ENCODE assay signal across 13 cellular contexts in the genomic region with DNA sequence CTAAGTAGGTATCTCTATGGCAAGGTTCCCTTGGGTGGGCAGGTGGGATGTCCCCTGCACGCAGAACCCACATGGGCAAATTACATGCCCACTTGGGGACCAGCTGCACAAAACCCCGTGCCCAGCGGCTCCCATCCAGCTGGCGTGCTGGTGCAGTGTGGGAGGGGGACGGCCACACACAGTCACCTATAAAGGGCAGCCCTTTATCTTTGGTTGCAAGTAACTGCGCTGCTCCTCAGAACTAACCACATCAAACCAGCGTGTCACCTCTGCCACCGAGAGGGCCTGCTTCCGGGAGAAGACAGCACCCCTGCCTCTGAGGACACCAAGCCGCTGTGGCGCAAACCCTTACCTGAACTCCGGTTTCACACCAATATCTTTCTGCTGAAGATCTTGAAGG. TPM values are rescaled to one million over a fixed set of nuclear protein-coding genes. Genes with fewer than 3 reads are reported as not detected.
A peak's percentile ranks its signal among the peaks of the same experiment; 100 is the strongest.
DNase-seq lines count a peak whose midpoint lies in the region; ATAC-seq and TF ChIP-seq lines count a peak whose summit lies in the region.
"Had no signal": no experiment of that assay in that cellular context is flagged by ENCODE, and none has a peak within 500 bp of the region (broad histone marks: within the 10 kb centered on the region; RNA-seq: fewer than 3 reads in every experiment).

No MANE protein-coding gene starts in this region.

- no peaks in the 10 kb centered on the region for H4K20me1 ChIP-seq in hepatocyte (ENCODE audit: insufficient read depth, poor library complexity, severe bottlenecking)

- H3K27me3 ChIP-seq in hepatocyte, result no peaks in the 10 kb centered on the region

- no peaks in the 10 kb centered on the region for H3K27me3 Mint-ChIP-seq in T-cell

- H3K9me3 ChIP-seq in hepatocyte (ENCODE audit: low read depth), result no peaks in the 10 kb centered on the region

- H3K79me2 ChIP-seq in hepatocyte, result no peaks in the 10 kb centered on the region

- peak overlapping the region; percentile 85 to 88 for H3K27ac Mint-ChIP-seq in T-cell
- H3K27ac Mint-ChIP-seq: WTC11 had no signal

- POLR2A ChIA-PET in T-cell (lab: Charles Lee), result no interaction called here

- no peaks in the 10 kb centered on the region for H3K9me2 ChIP-seq in hepatocyte (replicated peaks; ENCODE audit: insufficient read depth)

- H3K4me3 ChIP-seq in hepatocyte, result no peak overlapping the region

- H3K36me3 ChIP-seq in hepatocyte (replicated peaks; ENCODE audit: insufficient read depth, low read depth), result no peaks in the 10 kb centered on the region

- H3K4me1 ChIP-seq in hepatocyte (ENCODE audit: insufficient read depth), result no peaks in the 10 kb centered on the region

- H3K27ac ChIP-seq in hepatocyte, result no peak overlapping the region

- H2AFZ ChIP-seq in hepatocyte, result no peak overlapping the region

- H3K9me3 Mint-ChIP-seq in T-cell, result no peaks in the 10 kb centered on the region
- H3K9me3 Mint-ChIP-seq: WTC11 had no signal

- H3K36me3 Mint-ChIP-seq in T-cell, result peaks cover 47% of the 10 kb centered on the region

- no peak overlapping the region for H3K4me2 ChIP-seq in hepatocyte

- TF ChIP-seq CTCF in hepatocyte (IDR thresholded peaks at IDR 0.05; ENCODE audit: poor library complexity), result no peak

- H3K4me3 Mint-ChIP-seq in T-cell, result peak overlapping the region; percentile 13 to 70 (median 31)
- H3K4me3 Mint-ChIP-seq: WTC11 had no signal

- peak; percentile 96 to 100 (median 98) for ATAC-seq in T-cell (replicated peaks in 1 of 4)
- ATAC-seq: PC-3, right cardiac atrium, WTC11 had no signal

- CTCF ChIA-PET in T-cell (lab: Charles Lee), result no interaction called here

- WGBS in hepatocyte (ENCODE audit: low lambda C conversion rate, missing lambda C conversion rate), result 98% methylated on average over 11 of the region's 12 CpGs

- H3K4me1 Mint-ChIP-seq in T-cell, result peaks cover 33 to 41% (median 35%) of the 10 kb centered on the region in 3 donors
- H3K4me1 Mint-ChIP-seq: WTC11 had no signal

- peak; percentile 32 to 79 (median 56) for DNase-seq in T-cell
- DNase-seq in activated CD8-positive, alpha-beta memory T cell treated with anti-CD3 and anti-CD28 coated beads, Interleukin-2, amount 50 U/mL, for 48 hours, result peak; percentile 76
- DNase-seq in effector CD8-positive, alpha-beta T cell (lab: John Stamatoyannopoulos, UW), result peak; percentile 42
- DNase-seq in stimulated activated CD8-positive, alpha-beta memory T cell treated with anti-CD3 and anti-CD28 coated beads, Interleukin-15, amount 100 ng/mL, for 1 hour (ENCODE audit: low read depth), result peak; percentile 20
- no peak for DNase-seq in NCI-H2171 treated with DMSO at 0.1 percent for 48 hours (lab: John Stamatoyannopoulos, UW)
- DNase-seq in CD1c-positive myeloid dendritic cell (ENCODE audit: extremely low spot score), result no peak
- no peak for DNase-seq in hepatocyte (ENCODE audit: low spot score)
- DNase-seq in NCI-H2107 (lab: John Stamatoyannopoulos, UW), result no peak
- DNase-seq: NCI-H1694 treated with DMSO at 0.1 percent for 48 hours, PC-3, right cardiac atrium had no signal

RNA-seq across cellular contexts. Expression of gene ANKRD27, which starts 32.2 kb away (rescaled TPM):
- total RNA-seq in T-cell (10 to 100 TPM; 32.1 to 49.7 (median 42.7) TPM), hepatocyte (30.5 and 32.6 TPM in 2 replicates)
- 20.9 and 24.3 TPM in 2 replicates for polyA plus RNA-seq in hepatocyte

RNA-seq across cellular contexts. Expression of gene RGS9BP, which starts 32.9 kb away (rescaled TPM):
- total RNA-seq in T-cell, result under 1 TPM; 0.18 to 0.82 (median 0.51) TPM
- 3.1 and 4.0 TPM in 2 replicates for total RNA-seq in hepatocyte
- 2.1 and 3.0 TPM in 2 replicates for polyA plus RNA-seq in hepatocyte
- total RNA-seq: mesenteric fat pad had no signal

RNA-seq across cellular contexts. Expression of gene NUDT19, which starts 48.9 kb away (rescaled TPM):
- 10 to 100 TPM in 4 of 5 donors, 1 to 10 TPM in 1; 9.6 to 14.7 (median 11.5) TPM for total RNA-seq in T-cell
- 7.6 and 10.2 TPM in 2 replicates for total RNA-seq in hepatocyte
- 3.8 and 5.6 TPM in 2 replicates for polyA plus RNA-seq in hepatocyte

Comparison
In these comparisons a context has a peak if more than half of its experiments do, and no peak if none do; other contexts are left out.
1. DNase-seq: peak in T-cell (34 of 34), activated CD8-positive, alpha-beta memory T cell treated with anti-CD3 and anti-CD28 coated beads, Interleukin-2, amount 50 U/mL, for 48 hours (single experiment), effector CD8-positive, alpha-beta T cell (single experiment) and stimulated activated CD8-positive, alpha-beta memory T cell treated with anti-CD3 and anti-CD28 coated beads, Interleukin-15, amount 100 ng/mL, for 1 hour (single experiment); none in NCI-H2171 treated with DMSO at 0.1 percent for 48 hours (single experiment), CD1c-positive myeloid dendritic cell (single experiment), hepatocyte (single experiment) and NCI-H2107 (single experiment).